In genomic region chr17:68456529-68457167, GRCh38 we compare ENCODE assay signal across 8 cellular contexts. TPM values are rescaled to one million over a fixed set of nuclear protein-coding genes. Genes with fewer than 3 reads are reported as not detected.
DNase-seq lines count a peak whose midpoint lies in the region; ATAC-seq, FAIRE-seq and TF ChIP-seq lines count a peak whose summit lies in the region.

No MANE protein-coding gene starts in this region.

- no peak for TF ChIP-seq EP300 in GM12878 (IDR thresholded peaks at IDR 0.05; ENCODE audit: borderline replicate concordance in 1 of 2, control insufficient read depth in 1 of 2, low read depth in 2 of 2, low read length in 2 of 2)

- H3K4me2 ChIP-seq in GM12878 (ENCODE audit: control insufficient read depth, insufficient read depth) = peak overlapping the region; percentile 91

- H3K4me1 ChIP-seq in GM12878 (ENCODE audit: control insufficient read depth, insufficient read depth, low read length) = peaks cover 26% of the 10 kb centered on the region

- H3K27me3 Mint-ChIP-seq in T-helper 1 cell treated with Interleukin-12 subunit alpha and Interleukin-12 subunit beta and Interleukin-4 antibody, amounts not matched to agents 30 μg/mL and 1 μg/mL, for 36 hours (ENCODE audit: low read depth) = no peaks in the 10 kb centered on the region
- peaks cover 12% of the 10 kb centered on the region for H3K27me3 Mint-ChIP-seq in progenitor cell of endocrine pancreas

- H3K4me3 ChIP-seq in GM12878 = peak overlapping the region; percentile 77

- TSS peak; percentile 65 for BruUV-seq in GM12878 (replicated peaks; lab: Mats Ljungman, UMichigan)

- RAD21 ChIA-PET in GM12878 (lab: Charles Lee; ENCODE audit: unreplicated experiment) = interaction anchor here (0.6 to 14.6 kb wide), 11 partner anchors 18 to 284 kb away, joined by 3 to 157 read pairs (median 14); partner anchors contain the start of genes AMZ2, ARSG and SLC16A6

- DNase-seq in T-helper 1 cell (no peak), NCI-H460 (ENCODE audit: extremely low read depth, low read depth) (peak; percentile 73), GM12878 (ENCODE audit: low read depth, low spot score) (no peak), hippocampal formation (lab: John Stamatoyannopoulos, UW) (peak; percentile 60 to 65), progenitor cell of endocrine pancreas (ENCODE audit: low spot score, unreplicated experiment) (no peak)

- H3K27ac Mint-ChIP-seq in T-helper 1 cell treated with Interleukin-12 subunit alpha and Interleukin-12 subunit beta and Interleukin-4 antibody, amounts not matched to agents 30 μg/mL and 1 μg/mL, for 36 hours = peak overlapping the region; percentile 79
- peak overlapping the region; percentile 97 for H3K27ac Mint-ChIP-seq in progenitor cell of endocrine pancreas

- peaks cover 59% of the 10 kb centered on the region for H3K4me1 Mint-ChIP-seq in T-helper 1 cell treated with Interleukin-12 subunit alpha and Interleukin-12 subunit beta and Interleukin-4 antibody, amounts not matched to agents 30 μg/mL and 1 μg/mL, for 36 hours (ENCODE audit: low read depth)
- H3K4me1 Mint-ChIP-seq in progenitor cell of endocrine pancreas (ENCODE audit: low read depth) = peaks cover 38% of the 10 kb centered on the region

- H3K9ac ChIP-seq in GM12878 (ENCODE audit: control insufficient read depth, insufficient read depth, low read length) = peak overlapping the region; percentile 46

- no peak for TF ChIP-seq RAD21 in GM12878 (IDR thresholded peaks at IDR 0.05; ENCODE audit: insufficient read depth, low read depth, low read length)

- no peak for FAIRE-seq in GM12878 (lab: Jason Lieb, UNC)

- H3K9me3 ChIP-seq in GM12878 (replicated peaks; ENCODE audit: control insufficient read depth, insufficient read depth, low read length) = no peaks in the 10 kb centered on the region

- ATAC-seq in GM12878 = no peak
- no peak for ATAC-seq in GM19324 (IDR thresholded peaks at IDR 0.05; ENCODE audit: low FRiP score, unreplicated experiment)
- ATAC-seq in HG02852 (IDR thresholded peaks at IDR 0.05; ENCODE audit: unreplicated experiment) = no peak

- CTCF ChIA-PET in GM12878 (lab: Yijun Ruan, JAX) = interaction anchor here (0.6 to 10.9 kb wide), 11 partner anchors 9 to 632 kb away, joined by 3 to 222 read pairs (median 4); partner anchors contain the start of gene AMZ2

- SMC1A ChIA-PET in GM12878 (lab: Charles Lee; ENCODE audit: uncharacterized antibody, unreplicated experiment) = interaction anchor here (0.6 to 16.2 kb wide), 9 partner anchors 17 to 286 kb away, joined by 3 to 288 read pairs (median 4); partner anchors contain the start of gene AMZ2

- H2AFZ ChIP-seq in GM12878 (ENCODE audit: control insufficient read depth, low read depth, low read length) = no peak overlapping the region; the same call in 1 of the 2 replicates

- in situ Hi-C loops in GM12878 (cut with MboI) = loop anchor here (5.0 kb wide), 2 partner anchors 194 to 274 kb away; no protein-coding TSS in a partner anchor

- peaks cover 0 to under 1% of the 10 kb centered on the region in 2 experiments; a peak in 1 of 4 replicates for H3K36me3 ChIP-seq in GM12878 (ENCODE audit: control insufficient read depth in 2 of 2, insufficient read depth in 2 of 2, low read length in 1 of 2)

- H4K20me1 ChIP-seq in GM12878 (ENCODE audit: control insufficient read depth, insufficient read depth) = no peaks in the 10 kb centered on the region

- intact Hi-C loops in GM12878 (cut with micrococcal nuclease; ENCODE audit: unreplicated experiment) = no loop called here

- TF ChIP-seq CTCF in GM12878 (IDR thresholded peaks at IDR 0.05 in 2 of 3, conservative IDR thresholded peaks at IDR 0.05 in 1 of 3; ENCODE audit: control insufficient read depth in 2 of 3, extremely low read depth in 1 of 3, insufficient read depth in 1 of 3, low read depth in 3 of 3, low read length in 3 of 3) (no peak), progenitor cell of endocrine pancreas (IDR thresholded peaks at IDR 0.05; ENCODE audit: unreplicated experiment) (no peak)

- 52% methylated on average over 12 of the region's 18 CpGs for WGBS in GM12878 (ENCODE audit: insufficient coverage, insufficient replicate concordance, low lambda C conversion rate, missing lambda C conversion rate)

- peaks cover 10% of the 10 kb centered on the region for H3K36me3 Mint-ChIP-seq in T-helper 1 cell treated with Interleukin-12 subunit alpha and Interleukin-12 subunit beta and Interleukin-4 antibody, amounts not matched to agents 30 μg/mL and 1 μg/mL, for 36 hours (ENCODE audit: low read depth)
- peaks cover 2% of the 10 kb centered on the region for H3K36me3 Mint-ChIP-seq in progenitor cell of endocrine pancreas (ENCODE audit: insufficient read depth)

- H3K9me3 Mint-ChIP-seq in T-helper 1 cell treated with Interleukin-12 subunit alpha and Interleukin-12 subunit beta and Interleukin-4 antibody, amounts not matched to agents 30 μg/mL and 1 μg/mL, for 36 hours = no peaks in the 10 kb centered on the region
- H3K9me3 Mint-ChIP-seq in progenitor cell of endocrine pancreas (ENCODE audit: low read depth) = no peaks in the 10 kb centered on the region

- POLR2A ChIA-PET in GM12878 (lab: Charles Lee) = interaction anchor here (0.6 to 5.6 kb wide), 18 partner anchors 11 to 420 kb away, joined by 3 to 55 read pairs (median 5); partner anchors contain the start of genes AMZ2, ARSG, PRKAR1A and SLC16A6

- H3K27me3 ChIP-seq in GM12878 (replicated peaks in 1 of 2; ENCODE audit: control insufficient read depth in 2 of 2, insufficient read depth in 2 of 2, low read length in 1 of 2) = no peaks in the 10 kb centered on the region

- peak overlapping the region; percentile 91 for H3K4me3 Mint-ChIP-seq in T-helper 1 cell treated with Interleukin-12 subunit alpha and Interleukin-12 subunit beta and Interleukin-4 antibody, amounts not matched to agents 30 μg/mL and 1 μg/mL, for 36 hours
- peak overlapping the region; percentile 83 for H3K4me3 Mint-ChIP-seq in progenitor cell of endocrine pancreas (ENCODE audit: low read depth)

- peak overlapping the region; percentile 41; the same call in 1 of the 2 replicates for H3K27ac ChIP-seq in GM12878 (ENCODE audit: control insufficient read depth, insufficient read depth)

- H3K79me2 ChIP-seq in GM12878 (ENCODE audit: control insufficient read depth, insufficient read depth, low read length) = peaks cover 8% of the 10 kb centered on the region; the same call in 1 of the 2 replicates

- no peak for TF ChIP-seq POLR2A in GM12878 (IDR thresholded peaks at IDR 0.05; ENCODE audit: low read depth, low read length)

TF ChIP-seq in GM12878, 131 proteins besides CTCF, POLR2A, EP300 and RAD21 (continues in another document):
- TF ChIP-seq, protein P1, sequence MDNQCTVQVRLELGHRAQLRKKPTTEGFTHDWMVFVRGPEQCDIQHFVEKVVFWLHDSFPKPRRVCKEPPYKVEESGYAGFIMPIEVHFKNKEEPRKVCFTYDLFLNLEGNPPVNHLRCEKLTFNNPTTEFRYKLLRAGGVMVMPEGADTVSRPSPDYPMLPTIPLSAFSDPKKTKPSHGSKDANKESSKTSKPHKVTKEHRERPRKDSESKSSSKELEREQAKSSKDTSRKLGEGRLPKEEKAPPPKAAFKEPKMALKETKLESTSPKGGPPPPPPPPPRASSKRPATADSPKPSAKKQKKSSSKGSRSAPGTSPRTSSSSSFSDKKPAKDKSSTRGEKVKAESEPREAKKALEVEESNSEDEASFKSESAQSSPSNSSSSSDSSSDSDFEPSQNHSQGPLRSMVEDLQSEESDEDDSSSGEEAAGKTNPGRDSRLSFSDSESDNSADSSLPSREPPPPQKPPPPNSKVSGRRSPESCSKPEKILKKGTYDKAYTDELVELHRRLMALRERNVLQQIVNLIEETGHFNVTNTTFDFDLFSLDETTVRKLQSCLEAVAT (IDR thresholded peaks at IDR 0.05) = 0 out of 2 replicates have a peak, but pooled peaks have one; percentile 33

RNA-seq across cellular contexts. Expression of gene WIPI1, which starts 0.6 kb away (rescaled TPM):
- 13.8 and 18.7 TPM in 2 replicates for total RNA-seq in NCI-H460 (2014; rRNA removed; shearing (Covaris generic))
- polyA plus RNA-seq in NCI-H460 (2014; cell fraction: nucleus; rRNA removed) = 13.9 and 16.3 TPM in 2 replicates
- 19.9 and 25.9 TPM in 2 replicates for total RNA-seq in GM12878 (2013; cell fraction: nucleolus; rRNA removed)
- total RNA-seq in GM12878 (2014; rRNA removed) (26.9 and 35.0 TPM in 2 replicates), GM12878 (2014; rRNA removed; fragmentation: Illumina TruSeq; extraction: Trizol) (25.5 and 26.8 TPM in 2 replicates), GM12878 (2021) (23.9 and 24.2 TPM in 2 replicates), progenitor cell of endocrine pancreas (53.5 and 54.3 TPM in 2 replicates)
- 16.3 TPM for polyA plus RNA-seq in GM12878 (2011; ENCODE audit: low read depth)
- polyA plus RNA-seq in GM12878 (2011; rRNA removed) (11.1 and 11.7 TPM in 2 replicates), GM12878 (2014; fragmentation: Illumina TruSeq; extraction: Trizol) (28.8 and 34.6 TPM in 2 replicates), GM12878 (2014; fragmentation: Nextera tagmentation; extraction: Ambion mirVana) (1 to 10 TPM; 6.5 to 7.1 TPM), GM12878 (2014; rRNA removed) (26.0 and 37.7 TPM in 2 replicates), GM12878 (2016; fragmentation: Nextera tagmentation; extraction: Ambion mirVana) (10 to 100 TPM; 39.1 to 44.5 TPM)
- polyA plus RNA-seq in GM12878 (2011; cell fraction: cytosol; rRNA removed) = 12.0 and 13.2 TPM in 2 replicates
- polyA plus RNA-seq in GM12878 (2011; cell fraction: nucleus; rRNA removed) = 10.7 and 12.1 TPM in 2 replicates
- 21.1 and 24.4 TPM in 2 replicates for polyA plus RNA-seq in GM12878 (2012)
- polyA minus RNA-seq in GM12878 (2011; rRNA and poly(A)+ RNA removed) = 13.0 and 14.8 TPM in 2 replicates
- polyA minus RNA-seq in GM12878 (2011; cell fraction: cytosol; rRNA and poly(A)+ RNA removed) = 3.6 and 5.4 TPM in 2 replicates
- 6.2 and 8.6 TPM in 2 replicates for polyA minus RNA-seq in GM12878 (2011; cell fraction: nucleus; rRNA and poly(A)+ RNA removed)

RNA-seq across cellular contexts. Expression of gene PRKAR1A, which starts 55.6 kb away (rescaled TPM):
- total RNA-seq in NCI-H460 (2014; rRNA removed; shearing (Covaris generic)) = 397 and 413 TPM in 2 replicates
- 273 and 471 TPM in 2 replicates for polyA plus RNA-seq in NCI-H460 (2014; cell fraction: nucleus; rRNA removed)
- total RNA-seq in GM12878 (2013; cell fraction: nucleolus; rRNA removed) = 213 and 214 TPM in 2 replicates
- total RNA-seq in GM12878 (2014; rRNA removed) (91.0 and 130 TPM in 2 replicates), GM12878 (2014; rRNA removed; fragmentation: Illumina TruSeq; extraction: Trizol) (129 and 130 TPM in 2 replicates), GM12878 (2021) (164 and 167 TPM in 2 replicates), progenitor cell of endocrine pancreas (336 and 337 TPM in 2 replicates)
- 57.5 TPM for polyA plus RNA-seq in GM12878 (2011; ENCODE audit: low read depth)
- polyA plus RNA-seq in GM12878 (2011; rRNA removed) (196 and 292 TPM in 2 replicates), GM12878 (2014; fragmentation: Illumina TruSeq; extraction: Trizol) (120 and 143 TPM in 2 replicates), GM12878 (2014; fragmentation: Nextera tagmentation; extraction: Ambion mirVana) (10 to 100 TPM; 29.1 to 35.6 TPM), GM12878 (2014; rRNA removed) (111 and 112 TPM in 2 replicates), GM12878 (2016; fragmentation: Nextera tagmentation; extraction: Ambion mirVana) (100 to 1,000 TPM; 191 to 200 TPM)
- polyA plus RNA-seq in GM12878 (2011; cell fraction: cytosol; rRNA removed) = 114 and 138 TPM in 2 replicates
- polyA plus RNA-seq in GM12878 (2011; cell fraction: nucleus; rRNA removed) = 115 and 132 TPM in 2 replicates
- polyA plus RNA-seq in GM12878 (2012) = 89.6 and 124 TPM in 2 replicates
- polyA minus RNA-seq in GM12878 (2011; rRNA and poly(A)+ RNA removed) = 160 and 210 TPM in 2 replicates
- polyA minus RNA-seq in GM12878 (2011; cell fraction: cytosol; rRNA and poly(A)+ RNA removed) = 143 and 148 TPM in 2 replicates
- polyA minus RNA-seq in GM12878 (2011; cell fraction: nucleus; rRNA and poly(A)+ RNA removed) = 135 and 198 TPM in 2 replicates

Comparison
In these comparisons a context has a peak if more than half of its experiments do, and no peak if none do; other contexts are left out.
1. DNase-seq: peak in NCI-H460 (single experiment) and hippocampal formation (2 of 2); none in T-helper 1 cell (0 of 5), GM12878 (single experiment) and progenitor cell of endocrine pancreas (single experiment).